Comparison of ENCODE assay signal across 19 cellular contexts in the genomic region with DNA sequence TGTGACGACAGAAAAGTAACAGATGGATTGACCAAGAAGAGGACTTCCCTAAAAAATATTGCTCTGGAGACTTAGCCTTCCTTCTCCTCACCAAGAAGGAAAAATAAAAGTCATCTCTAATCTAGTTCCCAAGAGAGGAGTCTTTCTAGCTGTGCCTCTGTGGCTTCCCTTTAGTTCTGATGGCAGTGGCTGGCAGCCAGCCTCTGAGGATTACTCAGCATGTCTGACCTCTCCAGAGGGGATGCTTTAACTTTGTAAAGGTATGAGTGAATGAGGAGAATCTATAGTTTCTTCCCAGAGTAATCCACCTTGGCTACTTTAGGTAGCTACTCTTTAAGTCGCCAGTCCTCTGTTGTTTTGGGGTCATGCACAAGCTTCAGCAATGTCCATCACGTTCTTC.
"Had no signal": no experiment of that assay in that cellular context is flagged by ENCODE, and none has a peak within 500 bp of the region (broad histone marks: within the 10 kb centered on the region; RNA-seq: fewer than 3 reads in every experiment).

No MANE protein-coding gene starts in this region.

- H3K27ac ChIP-seq: brain microvascular endothelial cell, foreskin keratinocyte, heart left ventricle, pancreas, sigmoid colon, spleen, upper lobe of left lung had no signal

- H3K27me3 ChIP-seq: brain microvascular endothelial cell, foreskin keratinocyte, heart left ventricle, pancreas, sigmoid colon, spleen, upper lobe of left lung had no signal

- H3K9me3 ChIP-seq: heart left ventricle, mucosa of descending colon, pancreas, sigmoid colon, spleen, upper lobe of left lung had no signal

- H3K36me3 Mint-ChIP-seq: activated naive CD8-positive, alpha-beta T cell; naive thymus-derived CD4-positive, alpha-beta T cell had no signal

- H3K36me3 ChIP-seq: brain microvascular endothelial cell, heart left ventricle, pancreas, sigmoid colon, spleen, upper lobe of left lung had no signal

- FAIRE-seq: pancreas had no signal

- H3K27ac Mint-ChIP-seq: activated CD4-positive, alpha-beta T cell treated with anti-CD3 and anti-CD28 coated beads, Interleukin-2, amount 10 ng/mL, durations not matched to agents 24 days and 14 days; activated naive CD8-positive, alpha-beta T cell; immature natural killer cell; naive thymus-derived CD4-positive, alpha-beta T cell; stimulated activated naive CD8-positive, alpha-beta T cell treated with anti-CD3 and anti-CD28 coated beads, Interleukin-15, Interleukin-2, amounts not matched to agents 100 ng/mL and 50 ng/mL, for 24 hours had no signal

- H3K4me1 ChIP-seq: heart left ventricle, pancreas, sigmoid colon, spleen, upper lobe of left lung had no signal

- DNase-seq: activated CD4-positive, alpha-beta T cell treated with anti-CD3 and anti-CD28 coated beads, Interleukin-2, amount 10 ng/mL, durations not matched to agents 24 days and 14 days; activated CD4-positive, CD25-positive, alpha-beta regulatory T cell; activated gamma-delta T cell treated with Interleukin-2 at 50 U/mL for 16 hours; amniotic stem cell; brain microvascular endothelial cell; effector CD8-positive, alpha-beta T cell; foreskin keratinocyte; heart left ventricle; immature natural killer cell; left colon; mucosa of descending colon; naive thymus-derived CD4-positive, alpha-beta T cell; pancreas; sigmoid colon; spleen had no signal

- H3K9me3 Mint-ChIP-seq: activated CD4-positive, alpha-beta T cell treated with anti-CD3 and anti-CD28 coated beads, Interleukin-2, amount 10 ng/mL, durations not matched to agents 24 days and 14 days; stimulated activated naive CD8-positive, alpha-beta T cell treated with anti-CD3 and anti-CD28 coated beads, Interleukin-15, Interleukin-2, amounts not matched to agents 100 ng/mL and 50 ng/mL, for 24 hours had no signal

- H3K4me3 ChIP-seq: heart left ventricle, lung, mucosa of descending colon, pancreas, sigmoid colon, spleen, upper lobe of left lung had no signal

- H3K4me3 Mint-ChIP-seq: activated CD4-positive, alpha-beta T cell treated with anti-CD3 and anti-CD28 coated beads, Interleukin-2, amount 10 ng/mL, durations not matched to agents 24 days and 14 days; activated naive CD8-positive, alpha-beta T cell; immature natural killer cell; naive thymus-derived CD4-positive, alpha-beta T cell; stimulated activated naive CD8-positive, alpha-beta T cell treated with anti-CD3 and anti-CD28 coated beads, Interleukin-15, Interleukin-2, amounts not matched to agents 100 ng/mL and 50 ng/mL, for 24 hours had no signal

- ATAC-seq: foreskin keratinocyte; heart left ventricle; left colon; mucosa of descending colon; naive thymus-derived CD4-positive, alpha-beta T cell; pancreas had no signal

- H3K27me3 Mint-ChIP-seq: activated CD4-positive, alpha-beta T cell treated with anti-CD3 and anti-CD28 coated beads, Interleukin-2, amount 10 ng/mL, durations not matched to agents 24 days and 14 days; stimulated activated naive CD8-positive, alpha-beta T cell treated with anti-CD3 and anti-CD28 coated beads, Interleukin-15, Interleukin-2, amounts not matched to agents 100 ng/mL and 50 ng/mL, for 24 hours had no signal
